In genomic region chr19:40750035-40750284, GRCh38 we compare ENCODE assay signal across 8 cellular contexts. TPM values are rescaled to one million over a fixed set of nuclear protein-coding genes. Genes with fewer than 3 reads are reported as not detected.
DNase-seq lines count a peak whose midpoint lies in the region; ATAC-seq, FAIRE-seq and TF ChIP-seq lines count a peak whose summit lies in the region.

No MANE protein-coding gene starts in this region.

- peaks cover 29% of the 10 kb centered on the region for H3K4me1 Mint-ChIP-seq in activated T-cell treated with anti-CD3 and anti-CD28 coated beads, Interleukin-2, amount 50 U/mL, for 4 hours (ENCODE audit: low read depth)

- H3K4me1 ChIP-seq in HepG2 (ENCODE audit: insufficient read depth, low read length) (peaks cover 68% of the 10 kb centered on the region), tibial nerve (peaks cover 0 to 58% (median 26%) of the 10 kb centered on the region in 4 donors)

- H3K9me3 Mint-ChIP-seq in activated T-cell treated with anti-CD3 and anti-CD28 coated beads, Interleukin-2, amount 50 U/mL, for 4 hours = no peaks in the 10 kb centered on the region

- H3K27me3 ChIP-seq in HepG2 (ENCODE audit: control insufficient read depth in 1 of 2, insufficient read depth in 2 of 2, low read length in 2 of 2) (no peaks in the 10 kb centered on the region; a peak in 1 of 5 replicates), tibial nerve (no peaks in the 10 kb centered on the region)

- H3K9me3 ChIP-seq in HepG2 (ENCODE audit: low read length) = no peaks in the 10 kb centered on the region
- H3K9me3 ChIP-seq in tibial nerve = no peaks in the 10 kb centered on the region

- in situ Hi-C loops in astrocyte of the cerebellum (cut with HindIII; ENCODE audit: low sequenced_read_pairs) (no loop called here), HepG2 (cut with HindIII; ENCODE audit: extremely low pct_ligation_motif_present, low pct_unique_long_range_greater_than_20kb) (loop anchor here (5.0 kb wide), 2 partner anchors 33 to 57 kb away; partner anchors contain the start of genes COQ8B and ITPKC)

- no peak for TF ChIP-seq POLR2A in HepG2 (IDR thresholded peaks at IDR 0.05; ENCODE audit: insufficient read depth in 1 of 2, low read depth in 2 of 2, low read length in 2 of 2)
- TF ChIP-seq POLR2A in tibial nerve (IDR thresholded peaks at IDR 0.05) = no peak

- peak overlapping the region; percentile 99 for H3K4me3 Mint-ChIP-seq in activated T-cell treated with anti-CD3 and anti-CD28 coated beads, Interleukin-2, amount 50 U/mL, for 4 hours

- no peaks in the 10 kb centered on the region for H3K27me3 Mint-ChIP-seq in activated T-cell treated with anti-CD3 and anti-CD28 coated beads, Interleukin-2, amount 50 U/mL, for 4 hours (ENCODE audit: low read depth)

- intact Hi-C loops in HepG2 (cut with micrococcal nuclease; ENCODE audit: unreplicated experiment) = loop anchor here (2.0 kb wide), 1 partner anchor 31 kb away; no protein-coding TSS in a partner anchor

- ATAC-seq in activated T-cell treated with anti-CD3 and anti-CD28 coated beads, Interleukin-2, amount 50 U/mL, for 4 hours = no peak
- ATAC-seq in HepG2 = no peak

- TF ChIP-seq RAD21 in HepG2 (CRISPR knock-in tag; IDR thresholded peaks at IDR 0.05) = no peak

- H3K36me3 ChIP-seq in HepG2 (replicated peaks in 1 of 2; ENCODE audit: control insufficient read depth in 1 of 2, insufficient read depth in 2 of 2, low read length in 2 of 2) (no peaks in the 10 kb centered on the region; a peak in 2 of 5 replicates), tibial nerve (peaks cover 0 to 13% (median 0%) of the 10 kb centered on the region in 3 donors)

- no peak for TF ChIP-seq CTCF in astrocyte of the cerebellum (IDR thresholded peaks at IDR 0.05; ENCODE audit: low read depth, low read length, missing control alignments)
- no peak for TF ChIP-seq CTCF in HepG2 (CRISPR knock-in tag; IDR thresholded peaks at IDR 0.05)
- TF ChIP-seq CTCF in tibial nerve (IDR thresholded peaks at IDR 0.05) = no peak

- H3K4me3 ChIP-seq in astrocyte of the cerebellum (ENCODE audit: low read depth, low read length) = peak overlapping the region; percentile 70
- H3K4me3 ChIP-seq in HepG2 (replicated peaks in 1 of 3; ENCODE audit: insufficient read depth in 1 of 3, low read depth in 2 of 3, low read length in 3 of 3) = peak overlapping the region; percentile 62 to 74 (median 69)
- H3K4me3 ChIP-seq in tibial nerve = peak overlapping the region; percentile 44 to 85 (median 64)

- DNase-seq in activated T-cell treated with anti-CD3 and anti-CD28 coated beads, Interleukin-2, amount 50 U/mL, for 4 hours = no peak
- DNase-seq in activated T-cell treated with anti-CD3 and anti-CD28 coated beads, Interleukin-2, amount 50 U/mL, for 48 hours = no peak
- DNase-seq in astrocyte of the cerebellum (ENCODE audit: low read depth) (no peak), HepG2 (ENCODE audit: low spot score) (no peak), tibial nerve (ENCODE audit: low spot score in 2 of 2) (no peak), NCI-H774 (lab: John Stamatoyannopoulos, UW) (no peak), middle frontal gyrus (ENCODE audit: extremely low spot score, low spot score) (no peak)
- no peak for DNase-seq in stimulated activated CD4-positive, alpha-beta T cell treated with anti-CD3 and anti-CD28 coated beads, Interleukin-15, amount 100 ng/mL, for 24 hours

- H2AFZ ChIP-seq in HepG2 (ENCODE audit: low read length) = no peak overlapping the region

- H3K27ac ChIP-seq in HepG2 (ENCODE audit: extremely low read length, insufficient read depth, low read length) (peak overlapping the region; percentile 88), tibial nerve (peak overlapping the region; percentile 85 to 97 (median 90))

- H3K4me2 ChIP-seq in HepG2 (ENCODE audit: low read depth, low read length) = peak overlapping the region; percentile 99

- peaks cover 21% of the 10 kb centered on the region for H3K36me3 Mint-ChIP-seq in activated T-cell treated with anti-CD3 and anti-CD28 coated beads, Interleukin-2, amount 50 U/mL, for 4 hours (ENCODE audit: insufficient read depth)

- WGBS in HepG2 (ENCODE audit: low lambda C conversion rate) = 5% methylated on average over 8 of the region's 8 CpGs
- 1% methylated on average over 8 of the region's 8 CpGs for WGBS in tibial nerve, 2 donors

- peaks cover 44% of the 10 kb centered on the region for H3K79me2 ChIP-seq in HepG2 (ENCODE audit: insufficient read depth, low read length)

- BruUV-seq in HepG2 (replicated peaks; lab: Mats Ljungman, UMichigan) = TSS peak; percentile 77

- no peak for FAIRE-seq in HepG2 (lab: Jason Lieb, UNC)

- CTCF ChIA-PET in HepG2 (lab: Yijun Ruan, JAX; ENCODE audit: low intra/inter-chr PET ratio, low total read pairs) = no interaction called here

- H4K20me1 ChIP-seq in HepG2 (ENCODE audit: insufficient read depth, low read length) = peaks cover 12% of the 10 kb centered on the region

- POLR2A ChIA-PET in HepG2 (lab: Yijun Ruan, JAX) = interaction anchor here (0.9 to 2.9 kb wide), 23 partner anchors 8 to 689 kb away, joined by 3 to 62 read pairs (median 5); partner anchors contain the start of genes COQ8B, EGLN2, ITPKC and MIA

- H3K9ac ChIP-seq in HepG2 (ENCODE audit: insufficient read depth, low read depth, low read length) = peak overlapping the region; percentile 90

- no peak for TF ChIP-seq EP300 in HepG2 (IDR thresholded peaks at IDR 0.05; ENCODE audit: low read depth in 2 of 2, low read length in 2 of 2)
- no peak for TF ChIP-seq EP300 in HepG2 (CRISPR knock-in tag; IDR thresholded peaks at IDR 0.05; ENCODE audit: borderline replicate concordance)
- TF ChIP-seq EP300 in tibial nerve (IDR thresholded peaks at IDR 0.05) = no peak

RNA-seq across cellular contexts. Expression of gene ACTMAP, which starts 0.3 kb away (rescaled TPM):
- 10 to 100 TPM in 1 of 3 donors, 1 to 10 TPM in 2; 7.4 to 11.4 (median 7.7) TPM for total RNA-seq in activated T-cell treated with anti-CD3 and anti-CD28 coated beads, Interleukin-2, amount 50 U/mL, for 4 hours
- 2.2 and 3.9 TPM in 2 replicates for total RNA-seq in HepG2 (2016; rRNA removed; fragmentation: Illumina TruSeq; extraction: Trizol)
- total RNA-seq in HepG2 (2016; cell fraction: cytosol; rRNA removed; fragmentation: Illumina TruSeq; extraction: Trizol; ENCODE audit: low read depth) = 2.1 and 5.1 TPM in 2 replicates
- total RNA-seq in HepG2 (2016; cell fraction: insoluble cytoplasmic fraction; rRNA removed; fragmentation: Illumina TruSeq; extraction: Trizol) = 2.2 and 3.3 TPM in 2 replicates
- total RNA-seq in HepG2 (2016; cell fraction: membrane; rRNA removed; fragmentation: Illumina TruSeq; extraction: Trizol) = 4.4 and 4.8 TPM in 2 replicates
- 3.9 and 4.4 TPM in 2 replicates for total RNA-seq in HepG2 (2016; cell fraction: nucleus; rRNA removed; fragmentation: Illumina TruSeq; extraction: Trizol)
- 7.9 and 11.3 TPM in 2 replicates for polyA plus RNA-seq in HepG2 (2011; rRNA removed)
- 4.7 and 5.7 TPM in 2 replicates for polyA plus RNA-seq in HepG2 (2011; cell fraction: cytosol; rRNA removed)
- 30.8 and 31.7 TPM in 2 replicates for polyA plus RNA-seq in HepG2 (2011; cell fraction: nucleus; rRNA removed)
- 13.1 and 16.5 TPM in 2 replicates for polyA plus RNA-seq in HepG2 (2012)
- polyA plus RNA-seq in HepG2 (2016; cell fraction: cytosol; fragmentation: Illumina TruSeq; extraction: Trizol; ENCODE audit: low read depth) = 4.5 and 4.7 TPM in 2 replicates
- polyA plus RNA-seq in HepG2 (2016; cell fraction: insoluble cytoplasmic fraction; fragmentation: Illumina TruSeq; extraction: Trizol; ENCODE audit: low read depth) = 10.5 and 13.7 TPM in 2 replicates
- 12.4 and 14.6 TPM in 2 replicates for polyA plus RNA-seq in HepG2 (2016; cell fraction: membrane; fragmentation: Illumina TruSeq; extraction: Trizol; ENCODE audit: low read depth)
- polyA plus RNA-seq in HepG2 (2016; cell fraction: nucleus; fragmentation: Illumina TruSeq; extraction: Trizol; ENCODE audit: insufficient read depth, low read depth) = 46.1 and 49.5 TPM in 2 replicates
- 11.2 and 11.8 TPM in 2 replicates for polyA minus RNA-seq in HepG2 (2011; rRNA and poly(A)+ RNA removed; ENCODE audit: low replicate concordance)
- polyA minus RNA-seq in HepG2 (2011; cell fraction: cytosol; rRNA and poly(A)+ RNA removed) = 8.1 and 9.0 TPM in 2 replicates
- 5.2 and 5.3 TPM in 2 replicates for polyA minus RNA-seq in HepG2 (2011; cell fraction: nucleus; rRNA and poly(A)+ RNA removed)
- total RNA-seq in tibial nerve = 1 to 10 TPM; 2.5 to 7.1 (median 4.3) TPM

RNA-seq across cellular contexts. Expression of gene SNRPA, which starts 1.0 kb away (rescaled TPM):
- total RNA-seq in activated T-cell treated with anti-CD3 and anti-CD28 coated beads, Interleukin-2, amount 50 U/mL, for 4 hours = 100 to 1,000 TPM; 213 to 234 (median 219) TPM
- total RNA-seq in HepG2 (2016; rRNA removed; fragmentation: Illumina TruSeq; extraction: Trizol) = 55.6 and 59.6 TPM in 2 replicates
- total RNA-seq in HepG2 (2016; cell fraction: cytosol; rRNA removed; fragmentation: Illumina TruSeq; extraction: Trizol; ENCODE audit: low read depth) = 30.9 and 37.5 TPM in 2 replicates
- 43.3 and 60.9 TPM in 2 replicates for total RNA-seq in HepG2 (2016; cell fraction: insoluble cytoplasmic fraction; rRNA removed; fragmentation: Illumina TruSeq; extraction: Trizol)
- total RNA-seq in HepG2 (2016; cell fraction: membrane; rRNA removed; fragmentation: Illumina TruSeq; extraction: Trizol) = 30.2 and 35.2 TPM in 2 replicates
- 40.9 and 42.9 TPM in 2 replicates for total RNA-seq in HepG2 (2016; cell fraction: nucleus; rRNA removed; fragmentation: Illumina TruSeq; extraction: Trizol)
- 111 and 162 TPM in 2 replicates for polyA plus RNA-seq in HepG2 (2011; rRNA removed)
- polyA plus RNA-seq in HepG2 (2011; cell fraction: cytosol; rRNA removed) = 36.8 and 67.8 TPM in 2 replicates
- polyA plus RNA-seq in HepG2 (2011; cell fraction: nucleus; rRNA removed) = 112 and 136 TPM in 2 replicates
- polyA plus RNA-seq in HepG2 (2012) = 55.3 and 58.7 TPM in 2 replicates
- polyA plus RNA-seq in HepG2 (2016; cell fraction: cytosol; fragmentation: Illumina TruSeq; extraction: Trizol; ENCODE audit: low read depth) = 31.4 and 37.9 TPM in 2 replicates
- 87.1 and 104 TPM in 2 replicates for polyA plus RNA-seq in HepG2 (2016; cell fraction: insoluble cytoplasmic fraction; fragmentation: Illumina TruSeq; extraction: Trizol; ENCODE audit: low read depth)
- 41.6 and 53.2 TPM in 2 replicates for polyA plus RNA-seq in HepG2 (2016; cell fraction: membrane; fragmentation: Illumina TruSeq; extraction: Trizol; ENCODE audit: low read depth)
- polyA plus RNA-seq in HepG2 (2016; cell fraction: nucleus; fragmentation: Illumina TruSeq; extraction: Trizol; ENCODE audit: insufficient read depth, low read depth) = 106 and 112 TPM in 2 replicates
- polyA minus RNA-seq in HepG2 (2011; rRNA and poly(A)+ RNA removed; ENCODE audit: low replicate concordance) = 182 and 255 TPM in 2 replicates
- polyA minus RNA-seq in HepG2 (2011; cell fraction: cytosol; rRNA and poly(A)+ RNA removed) = 80.0 and 106 TPM in 2 replicates
- polyA minus RNA-seq in HepG2 (2011; cell fraction: nucleus; rRNA and poly(A)+ RNA removed) = 49.1 and 73.4 TPM in 2 replicates
- 10 to 100 TPM; 52.8 to 92.7 (median 70.9) TPM for total RNA-seq in tibial nerve

RNA-seq across cellular contexts. Expression of gene MIA, which starts 25.4 kb away (rescaled TPM):
- total RNA-seq in activated T-cell treated with anti-CD3 and anti-CD28 coated beads, Interleukin-2, amount 50 U/mL, for 4 hours = under 1 TPM in 1 of 3 donors, not detected in 2; 0.87 TPM
- not detected in 2 replicates for total RNA-seq in HepG2 (2016; rRNA removed; fragmentation: Illumina TruSeq; extraction: Trizol)
- not detected in 2 replicates for total RNA-seq in HepG2 (2016; cell fraction: cytosol; rRNA removed; fragmentation: Illumina TruSeq; extraction: Trizol; ENCODE audit: low read depth)
- not detected in 2 replicates for total RNA-seq in HepG2 (2016; cell fraction: insoluble cytoplasmic fraction; rRNA removed; fragmentation: Illumina TruSeq; extraction: Trizol)
- not detected in 2 replicates for total RNA-seq in HepG2 (2016; cell fraction: membrane; rRNA removed; fragmentation: Illumina TruSeq; extraction: Trizol)
- not detected in 2 replicates for total RNA-seq in HepG2 (2016; cell fraction: nucleus; rRNA removed; fragmentation: Illumina TruSeq; extraction: Trizol)
- polyA plus RNA-seq in HepG2 (2011; rRNA removed) = 0.61 and 2.5 TPM in 2 replicates
- polyA plus RNA-seq in HepG2 (2011; cell fraction: cytosol; rRNA removed) = 0.25 TPM in 1 of 2 replicates, not detected in the other
- 1.1 and 5.8 TPM in 2 replicates for polyA plus RNA-seq in HepG2 (2011; cell fraction: nucleus; rRNA removed)
- polyA plus RNA-seq in HepG2 (2012) = 1.5 and 1.6 TPM in 2 replicates
- polyA plus RNA-seq in HepG2 (2016; cell fraction: cytosol; fragmentation: Illumina TruSeq; extraction: Trizol; ENCODE audit: low read depth) = not detected in 2 replicates
- polyA plus RNA-seq in HepG2 (2016; cell fraction: insoluble cytoplasmic fraction; fragmentation: Illumina TruSeq; extraction: Trizol; ENCODE audit: low read depth) = not detected in 2 replicates
- polyA plus RNA-seq in HepG2 (2016; cell fraction: membrane; fragmentation: Illumina TruSeq; extraction: Trizol; ENCODE audit: low read depth) = not detected in 2 replicates
- polyA plus RNA-seq in HepG2 (2016; cell fraction: nucleus; fragmentation: Illumina TruSeq; extraction: Trizol; ENCODE audit: insufficient read depth, low read depth) = not detected in 2 replicates
- 1.6 TPM in 1 of 2 replicates, not detected in the other for polyA minus RNA-seq in HepG2 (2011; rRNA and poly(A)+ RNA removed; ENCODE audit: low replicate concordance)
- not detected in 2 replicates for polyA minus RNA-seq in HepG2 (2011; cell fraction: cytosol; rRNA and poly(A)+ RNA removed)
- polyA minus RNA-seq in HepG2 (2011; cell fraction: nucleus; rRNA and poly(A)+ RNA removed) = 1.7 and 4.5 TPM in 2 replicates
- 100 to 1,000 TPM; 127 to 322 (median 209) TPM for total RNA-seq in tibial nerve

RNA-seq across cellular contexts. Expression of gene RAB4B, which starts 28.1 kb away (rescaled TPM):
- 10 to 100 TPM; 26.6 to 34.9 (median 30.0) TPM for total RNA-seq in activated T-cell treated with anti-CD3 and anti-CD28 coated beads, Interleukin-2, amount 50 U/mL, for 4 hours
- total RNA-seq in HepG2 (2016; rRNA removed; fragmentation: Illumina TruSeq; extraction: Trizol) = 2.2 and 3.3 TPM in 2 replicates
- total RNA-seq in HepG2 (2016; cell fraction: cytosol; rRNA removed; fragmentation: Illumina TruSeq; extraction: Trizol; ENCODE audit: low read depth) = 1.3 and 2.3 TPM in 2 replicates
- total RNA-seq in HepG2 (2016; cell fraction: insoluble cytoplasmic fraction; rRNA removed; fragmentation: Illumina TruSeq; extraction: Trizol) = 2.1 and 3.5 TPM in 2 replicates
- total RNA-seq in HepG2 (2016; cell fraction: membrane; rRNA removed; fragmentation: Illumina TruSeq; extraction: Trizol) = 2.2 and 2.4 TPM in 2 replicates
- 3.3 and 4.5 TPM in 2 replicates for total RNA-seq in HepG2 (2016; cell fraction: nucleus; rRNA removed; fragmentation: Illumina TruSeq; extraction: Trizol)
- polyA plus RNA-seq in HepG2 (2011; rRNA removed) = 5.4 and 6.1 TPM in 2 replicates
- 8.5 and 11.8 TPM in 2 replicates for polyA plus RNA-seq in HepG2 (2011; cell fraction: cytosol; rRNA removed)
- polyA plus RNA-seq in HepG2 (2011; cell fraction: nucleus; rRNA removed) = 11.9 and 12.0 TPM in 2 replicates
- 4.2 and 5.6 TPM in 2 replicates for polyA plus RNA-seq in HepG2 (2012)
- 3.1 and 4.5 TPM in 2 replicates for polyA plus RNA-seq in HepG2 (2016; cell fraction: cytosol; fragmentation: Illumina TruSeq; extraction: Trizol; ENCODE audit: low read depth)
- 3.4 and 4.4 TPM in 2 replicates for polyA plus RNA-seq in HepG2 (2016; cell fraction: insoluble cytoplasmic fraction; fragmentation: Illumina TruSeq; extraction: Trizol; ENCODE audit: low read depth)
- 3.8 and 3.9 TPM in 2 replicates for polyA plus RNA-seq in HepG2 (2016; cell fraction: membrane; fragmentation: Illumina TruSeq; extraction: Trizol; ENCODE audit: low read depth)
- polyA plus RNA-seq in HepG2 (2016; cell fraction: nucleus; fragmentation: Illumina TruSeq; extraction: Trizol; ENCODE audit: insufficient read depth, low read depth) = 13.8 and 16.0 TPM in 2 replicates
- polyA minus RNA-seq in HepG2 (2011; rRNA and poly(A)+ RNA removed; ENCODE audit: low replicate concordance) = 2.7 and 3.9 TPM in 2 replicates
- 1.9 and 3.3 TPM in 2 replicates for polyA minus RNA-seq in HepG2 (2011; cell fraction: cytosol; rRNA and poly(A)+ RNA removed)
- polyA minus RNA-seq in HepG2 (2011; cell fraction: nucleus; rRNA and poly(A)+ RNA removed) = 1.9 and 2.2 TPM in 2 replicates
- 10 to 100 TPM; 38.3 to 66.6 (median 52.0) TPM for total RNA-seq in tibial nerve

RNA-seq across cellular contexts. Expression of gene ITPKC, which starts 33.0 kb away (rescaled TPM):
- total RNA-seq in activated T-cell treated with anti-CD3 and anti-CD28 coated beads, Interleukin-2, amount 50 U/mL, for 4 hours = 1 to 10 TPM; 6.9 to 8.2 (median 8.2) TPM
- total RNA-seq in HepG2 (2016; rRNA removed; fragmentation: Illumina TruSeq; extraction: Trizol) = 11.2 and 11.3 TPM in 2 replicates
- 2.2 and 2.9 TPM in 2 replicates for total RNA-seq in HepG2 (2016; cell fraction: cytosol; rRNA removed; fragmentation: Illumina TruSeq; extraction: Trizol; ENCODE audit: low read depth)
- 11.1 and 11.2 TPM in 2 replicates for total RNA-seq in HepG2 (2016; cell fraction: insoluble cytoplasmic fraction; rRNA removed; fragmentation: Illumina TruSeq; extraction: Trizol)
- 6.2 and 7.0 TPM in 2 replicates for total RNA-seq in HepG2 (2016; cell fraction: membrane; rRNA removed; fragmentation: Illumina TruSeq; extraction: Trizol)
- total RNA-seq in HepG2 (2016; cell fraction: nucleus; rRNA removed; fragmentation: Illumina TruSeq; extraction: Trizol) = 9.4 and 10.1 TPM in 2 replicates
- 6.9 and 12.4 TPM in 2 replicates for polyA plus RNA-seq in HepG2 (2011; rRNA removed)
- polyA plus RNA-seq in HepG2 (2011; cell fraction: cytosol; rRNA removed) = 7.5 and 8.3 TPM in 2 replicates
- 10.9 and 11.5 TPM in 2 replicates for polyA plus RNA-seq in HepG2 (2011; cell fraction: nucleus; rRNA removed)
- 5.5 and 8.9 TPM in 2 replicates for polyA plus RNA-seq in HepG2 (2012)
- polyA plus RNA-seq in HepG2 (2016; cell fraction: cytosol; fragmentation: Illumina TruSeq; extraction: Trizol; ENCODE audit: low read depth) = 1.6 and 1.9 TPM in 2 replicates
- 9.6 and 11.1 TPM in 2 replicates for polyA plus RNA-seq in HepG2 (2016; cell fraction: insoluble cytoplasmic fraction; fragmentation: Illumina TruSeq; extraction: Trizol; ENCODE audit: low read depth)
- 4.0 and 4.4 TPM in 2 replicates for polyA plus RNA-seq in HepG2 (2016; cell fraction: membrane; fragmentation: Illumina TruSeq; extraction: Trizol; ENCODE audit: low read depth)
- polyA plus RNA-seq in HepG2 (2016; cell fraction: nucleus; fragmentation: Illumina TruSeq; extraction: Trizol; ENCODE audit: insufficient read depth, low read depth) = 16.8 and 17.2 TPM in 2 replicates
- 7.6 and 22.0 TPM in 2 replicates for polyA minus RNA-seq in HepG2 (2011; rRNA and poly(A)+ RNA removed; ENCODE audit: low replicate concordance)
- polyA minus RNA-seq in HepG2 (2011; cell fraction: cytosol; rRNA and poly(A)+ RNA removed) = 4.2 and 6.6 TPM in 2 replicates
- 5.5 and 7.5 TPM in 2 replicates for polyA minus RNA-seq in HepG2 (2011; cell fraction: nucleus; rRNA and poly(A)+ RNA removed)
- total RNA-seq in tibial nerve = 100 to 1,000 TPM in 1 of 4 donors, 10 to 100 TPM in 3; 72.0 to 114 (median 90.9) TPM

Comparison
In these comparisons a context has a peak if more than half of its experiments do, and no peak if none do; other contexts are left out.
1. RNA of gene MIA, which starts 25.4 kb away (total RNA-seq): 127 to 322 TPM in tibial nerve; 0.87 TPM in activated T-cell treated with anti-CD3 and anti-CD28 coated beads, Interleukin-2, amount 50 U/mL, for 4 hours and not detected in HepG2; every median in the first group is over 10 times any median in the second.
2. Peak in every context shown above with its lines, with median percentiles within 50 percentile points of each other: H3K4me3 ChIP-seq.